Comparison of ENCODE assay signal across 10 cellular contexts in the genomic region with DNA sequence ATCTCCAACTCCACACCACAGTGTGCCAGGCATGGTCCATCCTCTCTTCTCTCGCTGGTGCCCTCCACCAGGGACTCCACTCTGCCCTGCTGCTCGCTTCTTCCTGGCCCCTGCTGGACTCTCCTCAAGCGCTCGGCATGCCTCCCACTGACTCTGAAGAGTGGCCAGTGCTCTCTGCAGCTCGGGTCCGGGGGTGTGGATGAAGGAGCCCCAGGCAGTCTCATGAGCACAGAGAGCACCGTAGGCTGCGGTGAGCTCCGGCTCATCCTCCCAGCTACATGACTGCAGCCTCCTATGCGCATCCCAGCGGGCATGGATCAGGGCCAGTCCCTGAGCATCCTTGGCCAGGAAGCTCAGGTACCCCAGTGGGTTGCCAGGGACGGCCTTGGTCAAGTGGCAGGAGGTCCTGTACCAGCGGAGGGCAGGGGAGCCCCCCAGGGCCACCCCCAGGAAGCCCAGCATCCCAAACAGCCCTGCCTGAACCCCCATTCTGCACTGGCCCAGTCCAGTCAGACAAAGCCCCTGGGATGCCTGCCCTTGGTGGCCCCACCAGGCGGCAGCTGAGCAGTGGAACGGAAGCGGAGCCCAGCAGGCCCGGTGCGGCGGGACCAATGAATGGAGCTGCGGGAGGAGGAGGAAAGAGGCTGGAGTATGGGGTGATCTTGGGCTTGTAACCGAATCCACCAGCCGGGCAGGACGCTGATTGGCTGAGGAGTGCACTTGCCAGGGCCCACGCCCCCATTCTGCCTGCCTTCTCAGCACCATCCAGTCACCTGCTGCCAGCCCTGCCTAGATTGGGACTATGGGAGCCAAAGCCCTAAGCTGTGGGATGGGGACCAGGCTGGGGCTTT. TPM values are rescaled to one million over a fixed set of nuclear protein-coding genes. Genes with fewer than 3 reads are reported as not detected.
A peak's percentile ranks its signal among the peaks of the same experiment; 100 is the strongest.
DNase-seq lines count a peak whose midpoint lies in the region; FAIRE-seq and TF ChIP-seq lines count a peak whose summit lies in the region.
"Had no signal": no experiment of that assay in that cellular context is flagged by ENCODE, and none has a peak within 500 bp of the region (broad histone marks: within the 10 kb centered on the region; RNA-seq: fewer than 3 reads in every experiment).

Gene PLA2G3 (minus strand): TSS at position 643 of the 851 bp plus-strand sequence. CDS start 154 bp downstream, at position 489.

- H3K4me1 ChIP-seq in adipocyte (ENCODE audit: control insufficient read depth, insufficient read depth, low read length) = no peaks in the 10 kb centered on the region

- H3K9me3 ChIP-seq in adipocyte (ENCODE audit: control insufficient read depth, low read length) (peaks cover 9% of the 10 kb centered on the region), iPS-18c (ENCODE audit: control insufficient read depth, insufficient read depth, low read length) (no peaks in the 10 kb centered on the region)

- H3K4me3 ChIP-seq in adipocyte (ENCODE audit: low read length) (no peak within 1 kb of the TSS), iPS-18c (ENCODE audit: insufficient read depth, low read depth, low read length) (peak within 1 kb of the TSS; percentile 36)

- H3K27me3 ChIP-seq in adipocyte (replicated peaks; ENCODE audit: control insufficient read depth, insufficient read depth, low read length) = peaks cover 42% of the 10 kb centered on the region

- no peak for FAIRE-seq in urothelium cell line (lab: Jason Lieb, UNC)
- FAIRE-seq: endometrium had no signal

- H3K27ac ChIP-seq in 22Rv1 = peak within 1 kb of the TSS; percentile 95

- peak; percentile 48 for TF ChIP-seq CTCF in 22Rv1 (IDR thresholded peaks at IDR 0.05)

- no peak within 1 kb of the TSS for H3K9ac ChIP-seq in adipocyte (ENCODE audit: low read length)

- DNase-seq in HT1080 (ENCODE audit: low read depth) = peak; percentile 48
- DNase-seq in adipocyte (ENCODE audit: low read depth) = peak; percentile 27
- no peak for DNase-seq in 8988T
- DNase-seq in urothelium cell line (ENCODE audit: low spot score) = no peak
- no peak for DNase-seq in effector CD8-positive, alpha-beta T cell (lab: John Stamatoyannopoulos, UW)
- DNase-seq in germinal center (ENCODE audit: low spot score) = no peak
- DNase-seq: T-helper 9 cell had no signal

- H3K36me3 ChIP-seq in adipocyte (ENCODE audit: control insufficient read depth, insufficient read depth, low read length, severe bottlenecking) = no peaks in the 10 kb centered on the region

RNA-seq across cellular contexts. Expression of gene PLA2G3, which starts in this region (rescaled TPM):
- 0.17 and 0.37 TPM in 2 replicates for total RNA-seq in HT1080 (2014; rRNA removed; shearing (Covaris generic))
- polyA plus RNA-seq in HT1080 (2015; cell fraction: cytosol; rRNA removed) = 0.03 and 0.05 TPM in 2 replicates
- not detected in 2 replicates for polyA plus RNA-seq in HT1080 (2015; cell fraction: nucleus; rRNA removed)

Comparison
In these comparisons a context has a peak if more than half of its experiments do, and no peak if none do; other contexts are left out.
1. Peak in DNase-seq in HT1080; RNA of the gene not detected or under 1 TPM.